In genomic region chr2:190961117-190961516, GRCh38 we compare ENCODE assay signal across 8 cellular contexts. TPM values are rescaled to one million over a fixed set of nuclear protein-coding genes. Genes with fewer than 3 reads are reported as not detected.
DNase-seq lines count a peak whose midpoint lies in the region; ATAC-seq and TF ChIP-seq lines count a peak whose summit lies in the region.
"Not testable (repeated sequence)": the region's sequence is repeated elsewhere in the genome, so short reads cannot be mapped to it uniquely, and the experiment has no call there.

No MANE protein-coding gene starts in this region.

- not testable (repeated sequence) for H4K20me1 ChIP-seq in GM23248 (ENCODE audit: insufficient read depth)

- peaks cover 15% of the 10 kb centered on the region; the same call in 1 of the 2 replicates for H3K4me1 ChIP-seq in GM23248 (ENCODE audit: insufficient read depth)

- not testable (repeated sequence) for H3K4me3 Mint-ChIP-seq in CD4-positive, alpha-beta T cell; T-helper 17 cell; activated T-cell treated with anti-CD3 and anti-CD28 coated beads, Interleukin-2, amount 50 U/mL, for 24 hours; activated naive CD8-positive, alpha-beta T cell; effector memory CD8-positive, alpha-beta T cell; natural killer cell; stimulated activated effector memory CD8-positive, alpha-beta T cell treated with anti-CD3 and anti-CD28 coated beads, Interleukin-12 subunit alpha, Interleukin-12 subunit beta, amount 100 ng/mL, for 72 hours

- POLR2A ChIA-PET in CD4-positive, alpha-beta T cell (lab: Charles Lee): interaction anchor here (0.7 to 2.6 kb wide), 6 partner anchors 13 to 1129 kb away, joined by 3 to 12 read pairs (median 5); no protein-coding TSS in a partner anchor

- not testable (repeated sequence) for H3K27ac ChIP-seq in CD4-positive, alpha-beta T cell (ENCODE audit: low read depth, low read length)
- peak overlapping the region; percentile 53 for H3K27ac ChIP-seq in GM23248

- not testable (repeated sequence) for H3K9ac ChIP-seq in GM23248

- not testable (repeated sequence) for H3K9me3 ChIP-seq in CD4-positive, alpha-beta T cell (ENCODE audit: control insufficient read depth, low read length); GM23248 (ENCODE audit: low read depth); T-helper 17 cell (ENCODE audit: control insufficient read depth, low read length, poor library complexity, severe bottlenecking)

- H3K36me3 ChIP-seq in GM23248 (ENCODE audit: low read depth): peaks cover 47% of the 10 kb centered on the region

- H3K27me3 ChIP-seq in CD4-positive, alpha-beta T cell (ENCODE audit: control insufficient read depth, insufficient read depth, low read length); GM23248 (replicated peaks; ENCODE audit: insufficient read depth): not testable (repeated sequence)

- ATAC-seq in CD4-positive, alpha-beta T cell (ENCODE audit: poor library complexity); T-helper 17 cell; effector memory CD8-positive, alpha-beta T cell (replicated peaks); natural killer cell; stimulated activated effector memory CD8-positive, alpha-beta T cell treated with anti-CD3 and anti-CD28 coated beads, Interleukin-12 subunit alpha, Interleukin-12 subunit beta, amount 100 ng/mL, for 72 hours: not testable (repeated sequence)

- H3K79me2 ChIP-seq in GM23248 (ENCODE audit: insufficient read depth): not testable (repeated sequence)

- in situ Hi-C loops in GM23248 (cut with MboI): not testable (repeated sequence)

- H3K4me2 ChIP-seq in GM23248 (ENCODE audit: unreplicated experiment): not testable (repeated sequence)

- H3K27ac Mint-ChIP-seq in CD4-positive, alpha-beta T cell: peak overlapping the region; percentile 76
- H3K27ac Mint-ChIP-seq in T-helper 17 cell: peak overlapping the region; percentile 66
- peak overlapping the region; percentile 51 for H3K27ac Mint-ChIP-seq in activated T-cell treated with anti-CD3 and anti-CD28 coated beads, Interleukin-2, amount 50 U/mL, for 24 hours
- peak overlapping the region; percentile 70 for H3K27ac Mint-ChIP-seq in activated naive CD8-positive, alpha-beta T cell
- peak overlapping the region; percentile 24 to 86 for H3K27ac Mint-ChIP-seq in effector memory CD8-positive, alpha-beta T cell
- peak overlapping the region; percentile 39 to 84 for H3K27ac Mint-ChIP-seq in natural killer cell
- H3K27ac Mint-ChIP-seq in stimulated activated effector memory CD8-positive, alpha-beta T cell treated with anti-CD3 and anti-CD28 coated beads, Interleukin-12 subunit alpha, Interleukin-12 subunit beta, amount 100 ng/mL, for 72 hours: peak overlapping the region; percentile 5

- WGBS in GM23248 (ENCODE audit: low coverage in 1 of 2, low lambda C conversion rate in 2 of 2, missing lambda C conversion rate in 2 of 2), 2 experiments: 96 to 99% methylated on average over 5 of the region's 5 CpGs

- intact Hi-C loops in CD4-positive, alpha-beta T cell (cut with DNase I, micrococcal nuclease); natural killer cell (cut with micrococcal nuclease): not testable (repeated sequence)

- H3K9me3 Mint-ChIP-seq in CD4-positive, alpha-beta T cell; activated T-cell treated with anti-CD3 and anti-CD28 coated beads, Interleukin-2, amount 50 U/mL, for 24 hours; activated naive CD8-positive, alpha-beta T cell (ENCODE audit: low read depth); effector memory CD8-positive, alpha-beta T cell; natural killer cell; stimulated activated effector memory CD8-positive, alpha-beta T cell treated with anti-CD3 and anti-CD28 coated beads, Interleukin-12 subunit alpha, Interleukin-12 subunit beta, amount 100 ng/mL, for 72 hours: not testable (repeated sequence)

- CTCF ChIA-PET in CD4-positive, alpha-beta T cell (lab: Charles Lee): not testable (repeated sequence)

- not testable (repeated sequence) for H3K27me3 Mint-ChIP-seq in CD4-positive, alpha-beta T cell; T-helper 17 cell; activated T-cell treated with anti-CD3 and anti-CD28 coated beads, Interleukin-2, amount 50 U/mL, for 24 hours; activated naive CD8-positive, alpha-beta T cell; effector memory CD8-positive, alpha-beta T cell; natural killer cell (ENCODE audit: low read depth in 2 of 2)

- H3K36me3 Mint-ChIP-seq in CD4-positive, alpha-beta T cell (ENCODE audit: low read depth): peaks cover 93% of the 10 kb centered on the region
- H3K36me3 Mint-ChIP-seq in T-helper 17 cell (ENCODE audit: low read depth); natural killer cell: not testable (repeated sequence)
- H3K36me3 Mint-ChIP-seq in activated T-cell treated with anti-CD3 and anti-CD28 coated beads, Interleukin-2, amount 50 U/mL, for 24 hours (ENCODE audit: low read depth): peaks cover 90% of the 10 kb centered on the region
- peaks cover 25% of the 10 kb centered on the region for H3K36me3 Mint-ChIP-seq in activated naive CD8-positive, alpha-beta T cell
- H3K36me3 Mint-ChIP-seq in effector memory CD8-positive, alpha-beta T cell (ENCODE audit: insufficient read depth): peaks cover 41% of the 10 kb centered on the region
- peaks cover 82% of the 10 kb centered on the region for H3K36me3 Mint-ChIP-seq in stimulated activated effector memory CD8-positive, alpha-beta T cell treated with anti-CD3 and anti-CD28 coated beads, Interleukin-12 subunit alpha, Interleukin-12 subunit beta, amount 100 ng/mL, for 72 hours

- peaks cover 93% of the 10 kb centered on the region for H3F3A ChIP-seq in GM23248 (ENCODE audit: insufficient read depth)

- H3K4me1 Mint-ChIP-seq in CD4-positive, alpha-beta T cell (ENCODE audit: low read depth): peaks cover 42% of the 10 kb centered on the region
- H3K4me1 Mint-ChIP-seq in T-helper 17 cell (peaks cover 19% of the 10 kb centered on the region), natural killer cell (peaks cover 20 to 41% of the 10 kb centered on the region in 2 donors)
- H3K4me1 Mint-ChIP-seq in activated T-cell treated with anti-CD3 and anti-CD28 coated beads, Interleukin-2, amount 50 U/mL, for 24 hours (ENCODE audit: low read depth): peaks cover 32% of the 10 kb centered on the region
- H3K4me1 Mint-ChIP-seq in activated naive CD8-positive, alpha-beta T cell (ENCODE audit: low read depth): peaks cover 58% of the 10 kb centered on the region
- H3K4me1 Mint-ChIP-seq in effector memory CD8-positive, alpha-beta T cell (ENCODE audit: low read depth in 2 of 2): peaks cover 8 to 45% of the 10 kb centered on the region in 2 donors
- H3K4me1 Mint-ChIP-seq in stimulated activated effector memory CD8-positive, alpha-beta T cell treated with anti-CD3 and anti-CD28 coated beads, Interleukin-12 subunit alpha, Interleukin-12 subunit beta, amount 100 ng/mL, for 72 hours: peaks cover 23% of the 10 kb centered on the region

- not testable (repeated sequence) for H3K9me2 ChIP-seq in GM23248 (ENCODE audit: insufficient read depth)

- not testable (repeated sequence) for DNase-seq in CD4-positive, alpha-beta T cell; GM23248; T-helper 17 cell; activated T-cell treated with anti-CD3 and anti-CD28 coated beads, Interleukin-2, amount 50 U/mL, for 24 hours; effector memory CD8-positive, alpha-beta T cell; natural killer cell; stimulated activated effector memory CD8-positive, alpha-beta T cell treated with anti-CD3 and anti-CD28 coated beads, Interleukin-12 subunit alpha, Interleukin-12 subunit beta, amount 100 ng/mL, for 72 hours (ENCODE audit: low spot score in 2 of 2)

- H2AFZ ChIP-seq in GM23248: not testable (repeated sequence)

- not testable (repeated sequence) for H3K4me3 ChIP-seq in GM23248

- TF ChIP-seq CTCF in CD4-positive, alpha-beta T cell (IDR thresholded peaks at IDR 0.05); natural killer cell (IDR thresholded peaks at IDR 0.05): not testable (repeated sequence)

RNA-seq across cellular contexts. Expression of gene STAT1, which starts 52.9 kb away (rescaled TPM):
- 10 to 100 TPM; 56.6 to 57.8 TPM for total RNA-seq in CD4-positive, alpha-beta T cell
- 227 and 232 TPM in 2 replicates for total RNA-seq in GM23248 (2014; rRNA removed; shearing (Covaris generic))
- 237 and 238 TPM in 2 replicates for polyA plus RNA-seq in GM23248 (2016; fragmentation: Nextera tagmentation; extraction: Ambion mirVana)
- 10 to 100 TPM; 80.7 to 86.4 TPM for total RNA-seq in T-helper 17 cell
- 10 to 100 TPM; 49.1 to 91.6 (median 86.2) TPM for total RNA-seq in natural killer cell

Comparison
In these comparisons a context has a peak if more than half of its experiments do, and no peak if none do; other contexts are left out.
1. H3K27ac Mint-ChIP-seq: peak in every context shown above with its lines; median percentile 76 in CD4-positive, alpha-beta T cell; 70 in activated naive CD8-positive, alpha-beta T cell; 66 in T-helper 17 cell; 62 in natural killer cell; 55 in effector memory CD8-positive, alpha-beta T cell; 51 in activated T-cell treated with anti-CD3 and anti-CD28 coated beads, Interleukin-2, amount 50 U/mL, for 24 hours; 5 in stimulated activated effector memory CD8-positive, alpha-beta T cell treated with anti-CD3 and anti-CD28 coated beads, Interleukin-12 subunit alpha, Interleukin-12 subunit beta, amount 100 ng/mL, for 72 hours.